Comparison of ENCODE assay signal across 18 cellular contexts in the genomic region with DNA sequence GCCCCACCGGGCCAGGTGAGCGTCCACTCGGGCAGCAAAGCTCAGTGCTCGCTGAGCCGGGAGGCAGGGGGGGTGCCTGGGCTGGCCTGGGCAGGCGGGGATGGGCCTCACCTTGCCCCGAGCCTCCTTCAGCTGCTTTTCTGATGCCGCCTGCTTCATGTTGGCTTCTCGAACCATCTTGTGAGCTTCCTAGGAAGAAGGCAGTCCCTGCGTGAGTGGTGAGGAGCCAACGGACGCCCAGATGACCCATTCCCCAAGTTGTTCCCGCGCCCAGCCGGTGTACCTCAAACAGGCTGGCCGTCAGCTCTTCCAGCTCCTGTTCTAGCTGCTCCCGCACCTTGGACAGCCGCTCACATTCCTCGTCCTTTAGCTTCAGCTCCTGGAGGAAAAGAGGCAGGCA. TPM values are rescaled to one million over a fixed set of nuclear protein-coding genes. Genes with fewer than 3 reads are reported as not detected.
A peak's percentile ranks its signal among the peaks of the same experiment; 100 is the strongest.
DNase-seq lines count a peak whose midpoint lies in the region; ATAC-seq, FAIRE-seq and TF ChIP-seq lines count a peak whose summit lies in the region.
"Had no signal": no experiment of that assay in that cellular context is flagged by ENCODE, and none has a peak within 500 bp of the region (broad histone marks: within the 10 kb centered on the region; RNA-seq: fewer than 3 reads in every experiment).

No MANE protein-coding gene starts in this region.

- intact Hi-C loops in activated B cell treated with CpG ODN at 0.5 μM for 24 hours (cut with micrococcal nuclease) = no loop called here
- intact Hi-C loops in kidney (cut with DNase I) = no loop called here

- H3K27ac Mint-ChIP-seq in GM23338 (no peak overlapping the region), activated B cell treated with CpG ODN at 0.5 μM for 24 hours (peak overlapping the region; percentile 46)
- H3K27ac Mint-ChIP-seq: HFFc6 had no signal

- H3K9me2 ChIP-seq in GM23338 (ENCODE audit: insufficient read depth) = no peaks in the 10 kb centered on the region

- H3K9me3 ChIP-seq in kidney (ENCODE audit: control insufficient read depth in 1 of 2, low read length in 2 of 2) (no peaks in the 10 kb centered on the region), osteoblast (ENCODE audit: low read depth, low read length) (no peaks in the 10 kb centered on the region)
- H3K9me3 ChIP-seq: Peyer's patch had no signal

- H3K27me3 ChIP-seq in GM23338 (ENCODE audit: insufficient read depth) = no peaks in the 10 kb centered on the region
- H3K27me3 ChIP-seq in osteoblast (ENCODE audit: insufficient read depth, low read length) = no peaks in the 10 kb centered on the region
- H3K27me3 ChIP-seq: Peyer's patch had no signal

- no peak overlapping the region for H2AFZ ChIP-seq in GM23338
- no peak overlapping the region for H2AFZ ChIP-seq in osteoblast (ENCODE audit: low read length)
- H2AFZ ChIP-seq: GM23248 had no signal

- H3K4me1 ChIP-seq in GM23338 (ENCODE audit: insufficient read depth) = peaks cover 10% of the 10 kb centered on the region
- peaks cover 18 to 22% of the 10 kb centered on the region in 2 donors for H3K4me1 ChIP-seq in kidney (ENCODE audit: control insufficient read depth in 1 of 2, insufficient read depth in 1 of 2, low read depth in 1 of 2, low read length in 2 of 2)
- no peaks in the 10 kb centered on the region for H3K4me1 ChIP-seq in osteoblast (ENCODE audit: insufficient read depth, low read length)

- POLR2A ChIA-PET in activated B cell treated with CpG ODN at 0.5 μM for 24 hours (lab: Charles Lee) = no interaction called here
- POLR2A ChIA-PET in HEK293T (lab: Yijun Ruan, JAX) = interaction anchor here (0.7 to 1.2 kb wide), 3 partner anchors 42 to 61 kb away, joined by 3 read pairs; a partner anchor contains a TSS

- CTCF ChIA-PET in activated B cell treated with CpG ODN at 0.5 μM for 24 hours (lab: Charles Lee) (interaction anchor here (1.9 kb wide), 2 partner anchors 8 to 175 kb away, joined by 6 to 9 read pairs; no protein-coding TSS in a partner anchor), HEK293T (lab: Yijun Ruan, JAX) (interaction anchor here (1.3 to 2.4 kb wide), 2 partner anchors 8 to 40 kb away, joined by 6 to 21 read pairs; no protein-coding TSS in a partner anchor)

- no peak for ATAC-seq in GM23338
- ATAC-seq in activated B cell treated with CpG ODN at 0.5 μM for 24 hours (ENCODE audit: low read depth) = no peak
- ATAC-seq: HepG2 had no signal

- H3F3A ChIP-seq in GM23338 (replicated peaks; ENCODE audit: low read depth) = no peaks in the 10 kb centered on the region

- DNase-seq in GM23338 (ENCODE audit: low spot score) (no peak), activated B cell treated with CpG ODN at 0.5 μM for 24 hours (no peak), kidney (peak; percentile 71), osteoblast (ENCODE audit: insufficient read length, low spot score, missing footprints) (peak; percentile 42), NCI-H2081 (lab: John Stamatoyannopoulos, UW) (no peak), HEK293T (ENCODE audit: extremely low spot score) (no peak), HCEC 1CT (no peak)
- DNase-seq: ACHN, COR-L47, DMS 273 treated with DMSO at 0.1 percent for 48 hours, GM23248, HFFc6, KBM-7, NCI-H1105 treated with DMSO at 0.1 percent for 48 hours, NCI-H1694, Peyer's patch had no signal

- H3K4me3 Mint-ChIP-seq in GM23338 = no peak overlapping the region
- H3K4me3 Mint-ChIP-seq in activated B cell treated with CpG ODN at 0.5 μM for 24 hours = no peak overlapping the region
- H3K4me3 Mint-ChIP-seq: HFFc6 had no signal

- H3K79me2 ChIP-seq in GM23338 (replicated peaks; ENCODE audit: insufficient read depth) (no peaks in the 10 kb centered on the region), osteoblast (ENCODE audit: insufficient read depth, low read length) (no peaks in the 10 kb centered on the region)

- H3K27me3 Mint-ChIP-seq in GM23338 (ENCODE audit: insufficient read depth, low read depth, poor library complexity) (peaks cover 10% of the 10 kb centered on the region), activated B cell treated with CpG ODN at 0.5 μM for 24 hours (no peaks in the 10 kb centered on the region)

- H3K36me3 Mint-ChIP-seq in GM23338 (ENCODE audit: low read depth) = no peaks in the 10 kb centered on the region
- H3K36me3 Mint-ChIP-seq in activated B cell treated with CpG ODN at 0.5 μM for 24 hours (ENCODE audit: low read depth) = no peaks in the 10 kb centered on the region

- H3K9me3 Mint-ChIP-seq in GM23338 (no peaks in the 10 kb centered on the region; the same call in 2 of the 3 replicates), activated B cell treated with CpG ODN at 0.5 μM for 24 hours (no peaks in the 10 kb centered on the region)
- H3K9me3 Mint-ChIP-seq: HFFc6 had no signal

- no peak overlapping the region for H3K4me2 ChIP-seq in GM23338
- no peak overlapping the region for H3K4me2 ChIP-seq in osteoblast (ENCODE audit: insufficient read depth, low read length)

- H3K4me3 ChIP-seq in GM23338 = no peak overlapping the region
- H3K4me3 ChIP-seq in kidney (ENCODE audit: low read length in 2 of 2) = no peak overlapping the region
- H3K4me3 ChIP-seq in osteoblast (ENCODE audit: insufficient read depth, low read length) = no peak overlapping the region
- H3K4me3 ChIP-seq: GM23248, Peyer's patch had no signal

- H3K9ac ChIP-seq in kidney (ENCODE audit: low read length in 2 of 2) = no peak overlapping the region
- H3K9ac ChIP-seq: GM23248 had no signal

- H3K4me1 Mint-ChIP-seq in GM23338 (peaks cover 34% of the 10 kb centered on the region), activated B cell treated with CpG ODN at 0.5 μM for 24 hours (no peaks in the 10 kb centered on the region)

- no peaks in the 10 kb centered on the region for H4K20me1 ChIP-seq in GM23338 (replicated peaks; ENCODE audit: insufficient read depth)
- peaks cover 3% of the 10 kb centered on the region for H4K20me1 ChIP-seq in osteoblast (ENCODE audit: insufficient read depth, low read length)

- no peak overlapping the region for H3K27ac ChIP-seq in GM23338 (ENCODE audit: low read depth)
- no peak overlapping the region for H3K27ac ChIP-seq in kidney (ENCODE audit: low read depth in 2 of 2, low read length in 2 of 2)
- H3K27ac ChIP-seq in osteoblast (ENCODE audit: low read depth, low read length) = no peak overlapping the region
- H3K27ac ChIP-seq: GM23248, Peyer's patch had no signal

- no peaks in the 10 kb centered on the region; the same call in 1 of the 2 replicates for H3K36me3 ChIP-seq in GM23338 (ENCODE audit: insufficient read depth)
- no peaks in the 10 kb centered on the region for H3K36me3 ChIP-seq in kidney (ENCODE audit: control insufficient read depth in 1 of 2, insufficient read depth in 2 of 2, low read length in 2 of 2)
- no peaks in the 10 kb centered on the region for H3K36me3 ChIP-seq in osteoblast (ENCODE audit: insufficient read depth, low read length)

- TF ChIP-seq CTCF in GM23338 (conservative IDR thresholded peaks at IDR 0.05; ENCODE audit: low read depth in 2 of 2) = no peak
- TF ChIP-seq CTCF in activated B cell treated with CpG ODN at 0.5 μM for 24 hours (IDR thresholded peaks at IDR 0.05) = no peak
- no peak for TF ChIP-seq CTCF in kidney (IDR thresholded peaks at IDR 0.05; ENCODE audit: borderline replicate concordance, extremely low read depth, insufficient read depth)
- no peak for TF ChIP-seq CTCF in osteoblast (IDR thresholded peaks at IDR 0.05; ENCODE audit: extremely low read depth, low read depth, low read length)

- FAIRE-seq in kidney (lab: Jason Lieb, UNC) = no peak
- FAIRE-seq: G401.6, HepG2 had no signal

TF ChIP-seq in GM23338, 12 proteins besides CTCF, POLR2A, EP300 and RAD21 (continues in another document):
- TF ChIP-seq NANOG (IDR thresholded peaks at IDR 0.05; ENCODE audit: borderline replicate concordance) = no peak

TF ChIP-seq in HEK293T, 16 proteins besides CTCF, POLR2A, EP300 and RAD21 (continues in another document):
- no peak for TF ChIP-seq FOXA1 (IDR thresholded peaks at IDR 0.05)
- no peak for TF ChIP-seq NFRKB (IDR thresholded peaks at IDR 0.05)
- TF ChIP-seq TARDBP (IDR thresholded peaks at IDR 0.05) = no peak
- no peak for TF ChIP-seq ELF4 (IDR thresholded peaks at IDR 0.05)
- TF ChIP-seq BHLHE40 (IDR thresholded peaks at IDR 0.05; ENCODE audit: borderline replicate concordance) = no peak
- TF ChIP-seq ZNF384 (IDR thresholded peaks at IDR 0.05) = no peak
- no peak for TF ChIP-seq HDGF (IDR thresholded peaks at IDR 0.05; ENCODE audit: borderline replicate concordance)
- no peak for TF ChIP-seq FOXM1 (IDR thresholded peaks at IDR 0.05; ENCODE audit: borderline replicate concordance)
- TF ChIP-seq, protein P1, sequence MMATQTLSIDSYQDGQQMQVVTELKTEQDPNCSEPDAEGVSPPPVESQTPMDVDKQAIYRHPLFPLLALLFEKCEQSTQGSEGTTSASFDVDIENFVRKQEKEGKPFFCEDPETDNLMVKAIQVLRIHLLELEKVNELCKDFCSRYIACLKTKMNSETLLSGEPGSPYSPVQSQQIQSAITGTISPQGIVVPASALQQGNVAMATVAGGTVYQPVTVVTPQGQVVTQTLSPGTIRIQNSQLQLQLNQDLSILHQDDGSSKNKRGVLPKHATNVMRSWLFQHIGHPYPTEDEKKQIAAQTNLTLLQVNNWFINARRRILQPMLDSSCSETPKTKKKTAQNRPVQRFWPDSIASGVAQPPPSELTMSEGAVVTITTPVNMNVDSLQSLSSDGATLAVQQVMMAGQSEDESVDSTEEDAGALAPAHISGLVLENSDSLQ (IDR thresholded peaks at IDR 0.05) = no peak
- no peak for TF ChIP-seq SUZ12 (IDR thresholded peaks at IDR 0.05)
- TF ChIP-seq CTBP1 (IDR thresholded peaks at IDR 0.05; ENCODE audit: borderline replicate concordance) = no peak
- no peak for TF ChIP-seq FOXK2 (IDR thresholded peaks at IDR 0.05)
- no peak for TF ChIP-seq L3MBTL2 (conservative IDR thresholded peaks at IDR 0.05)

RNA-seq across cellular contexts. Expression of a gene that starts 10.1 kb away (rescaled TPM):
- total RNA-seq in GM23338 (2014; rRNA removed; shearing (Covaris generic)) = 2.7 and 4.0 TPM in 2 replicates
- polyA plus RNA-seq in GM23338 (2016; fragmentation: Nextera tagmentation; extraction: Ambion mirVana) = 3.4 and 3.9 TPM in 2 replicates
- not detected in 2 replicates for total RNA-seq in activated B cell treated with CpG ODN at 0.5 μM for 24 hours
- 14.6 TPM for total RNA-seq in kidney
- 27.8 TPM for polyA plus RNA-seq in kidney (ENCODE audit: insufficient read depth, low read depth, low replicate concordance)
- 15.9 and 20.3 TPM in 2 replicates for total RNA-seq in osteoblast

RNA-seq across cellular contexts. Expression of a gene that starts 15.9 kb away (rescaled TPM):
- total RNA-seq in GM23338 (2014; rRNA removed; shearing (Covaris generic)) = 73.5 and 91.4 TPM in 2 replicates
- polyA plus RNA-seq in GM23338 (2016; fragmentation: Nextera tagmentation; extraction: Ambion mirVana) (44.4 and 44.6 TPM in 2 replicates), kidney (ENCODE audit: insufficient read depth, low read depth, low replicate concordance) (20.5 TPM)
- total RNA-seq in activated B cell treated with CpG ODN at 0.5 μM for 24 hours (121 and 135 TPM in 2 replicates), kidney (58.2 TPM), osteoblast (127 and 144 TPM in 2 replicates)

RNA-seq across cellular contexts. Expression of a gene that starts 42.9 kb away (rescaled TPM):
- total RNA-seq in GM23338 (2014; rRNA removed; shearing (Covaris generic)) = 0.35 and 0.89 TPM in 2 replicates
- polyA plus RNA-seq in GM23338 (2016; fragmentation: Nextera tagmentation; extraction: Ambion mirVana) (0.44 and 0.75 TPM in 2 replicates), kidney (ENCODE audit: insufficient read depth, low read depth, low replicate concordance) (0.62 TPM)
- total RNA-seq in activated B cell treated with CpG ODN at 0.5 μM for 24 hours (0.16 and 0.44 TPM in 2 replicates), kidney (7.1 TPM), osteoblast (5.6 and 8.0 TPM in 2 replicates)

Comparison
In these comparisons a context has a peak if more than half of its experiments do, and no peak if none do; other contexts are left out.
1. DNase-seq: peak in kidney (single experiment) and osteoblast (single experiment); none in GM23338 (single experiment), activated B cell treated with CpG ODN at 0.5 μM for 24 hours (single experiment), NCI-H2081 (0 of 2), HEK293T (single experiment) and HCEC 1CT (single experiment).